In genomic region chr12:100995771-100996170, GRCh38 we compare ENCODE assay signal across 13 cellular contexts.
DNase-seq lines count a peak whose midpoint lies in the region; ATAC-seq and TF ChIP-seq lines count a peak whose summit lies in the region.
"Had no signal": no experiment of that assay in that cellular context is flagged by ENCODE, and none has a peak within 500 bp of the region (broad histone marks: within the 10 kb centered on the region; RNA-seq: fewer than 3 reads in every experiment).

No MANE protein-coding gene starts in this region.

- WGBS in gastroesophageal sphincter (ENCODE audit: low coverage in 1 of 2), 2 donors: 67 to 78% methylated on average over 4 of the region's 4 CpGs

- no peak for TF ChIP-seq EP300 in gastroesophageal sphincter (IDR thresholded peaks at IDR 0.05)

- no peaks in the 10 kb centered on the region for H3K27me3 ChIP-seq in gastroesophageal sphincter
- H3K27me3 ChIP-seq: foreskin keratinocyte had no signal

- DNase-seq in RPMI7951 (ENCODE audit: low read depth) (peak; percentile 5), SW480 (ENCODE audit: low spot score) (no peak)
- DNase-seq in activated CD8-positive, alpha-beta memory T cell treated with anti-CD3 and anti-CD28 coated beads for 24 hours: no peak
- DNase-seq in stimulated activated CD4-positive, alpha-beta T cell treated with anti-CD3 and anti-CD28 coated beads, Interleukin-1b, Interleukin-23, amount 100 ng/mL, for 48 hours: no peak
- DNase-seq: activated CD8-positive, alpha-beta T cell treated with anti-CD3 and anti-CD28 coated beads for 36 hours; activated naive CD8-positive, alpha-beta T cell treated with anti-CD3 and anti-CD28 coated beads, Interleukin-2, amount 10 ng/mL, durations not matched to agents 7 days and 5 days; dermis blood vessel endothelial cell; NCI-H1417 had no signal

- ATAC-seq in GM18519 (IDR thresholded peaks at IDR 0.05; ENCODE audit: low FRiP score, unreplicated experiment): peak; percentile 63
- ATAC-seq in GM21390 (IDR thresholded peaks at IDR 0.05; ENCODE audit: unreplicated experiment): peak; percentile 78
- peak; percentile 61 for ATAC-seq in HG02973 (IDR thresholded peaks at IDR 0.05; ENCODE audit: unreplicated experiment)
- ATAC-seq in gastroesophageal sphincter: no peak
- ATAC-seq: activated CD8-positive, alpha-beta T cell treated with anti-CD3 and anti-CD28 coated beads for 36 hours had no signal

- TF ChIP-seq CTCF in gastroesophageal sphincter (IDR thresholded peaks at IDR 0.05): no peak

- H3K4me3 ChIP-seq in gastroesophageal sphincter: no peak overlapping the region

- no peaks in the 10 kb centered on the region for H3K9me3 ChIP-seq in gastroesophageal sphincter

- no peaks in the 10 kb centered on the region for H3K4me1 ChIP-seq in gastroesophageal sphincter

- H3K27ac ChIP-seq in gastroesophageal sphincter: no peak overlapping the region
- H3K27ac ChIP-seq: foreskin keratinocyte had no signal

- TF ChIP-seq POLR2A in gastroesophageal sphincter (IDR thresholded peaks at IDR 0.05): no peak

- no peaks in the 10 kb centered on the region for H3K36me3 ChIP-seq in gastroesophageal sphincter
